ENCODE assay signal across 8 cellular contexts in the genomic region with DNA sequence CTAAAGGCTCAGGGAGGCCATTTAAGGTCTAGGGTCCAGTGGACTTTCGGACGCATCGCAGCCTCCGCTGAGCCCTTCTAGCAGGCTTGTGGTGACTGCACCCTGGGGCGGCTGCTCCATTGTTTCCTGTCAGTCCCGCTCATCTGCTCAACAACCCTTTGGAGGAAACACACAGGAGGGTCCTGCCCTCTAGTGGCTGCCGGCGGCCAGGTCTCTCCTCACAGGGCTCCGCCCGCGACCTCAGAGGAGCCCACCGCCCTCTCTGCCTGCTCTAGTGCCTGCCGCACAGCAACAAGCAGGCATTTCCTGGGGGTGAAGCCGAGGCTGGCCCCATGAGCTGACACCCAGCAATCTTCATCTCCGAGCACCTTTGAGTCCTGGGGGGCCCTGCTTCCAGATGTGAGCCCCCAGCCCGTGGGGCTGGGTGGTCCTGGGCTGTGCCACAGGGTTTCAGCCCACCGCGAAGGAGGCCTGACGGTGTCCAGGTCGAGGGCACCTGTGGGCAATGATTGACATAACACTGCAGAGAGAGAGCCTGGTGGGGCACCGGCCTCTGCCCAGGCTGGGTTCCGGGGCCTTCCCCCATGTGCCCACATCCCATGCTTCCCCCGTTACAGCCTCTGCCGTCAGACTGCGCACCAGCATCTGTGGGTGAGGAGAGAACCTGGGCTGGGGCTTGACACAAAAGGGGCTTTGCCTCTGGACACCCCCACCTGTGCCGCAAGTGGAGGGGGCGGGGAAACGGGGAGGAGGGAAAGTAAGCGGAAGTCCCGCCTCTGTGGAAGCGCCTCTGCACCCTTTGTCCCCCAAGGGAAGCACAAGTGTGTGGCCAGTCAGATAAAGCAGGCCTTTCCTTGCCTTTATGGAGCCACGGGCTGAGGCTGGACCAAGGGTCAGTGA. TPM values are rescaled to one million over a fixed set of nuclear protein-coding genes. Genes with fewer than 3 reads are reported as not detected.
DNase-seq lines count a peak whose midpoint lies in the region; ATAC-seq and TF ChIP-seq lines count a peak whose summit lies in the region.

No MANE protein-coding gene starts in this region.

- H3K36me3 ChIP-seq in BE2C = no peaks in the 10 kb centered on the region
- H3K36me3 ChIP-seq in duodenal mucosa (ENCODE audit: control insufficient read depth in 1 of 2, insufficient read depth in 2 of 2, low read length in 2 of 2) = no peaks in the 10 kb centered on the region
- H3K36me3 ChIP-seq in lung (ENCODE audit: control insufficient read depth in 2 of 2, insufficient read depth in 2 of 2, low read length in 2 of 2) = peaks cover 0 to 2% of the 10 kb centered on the region in 2 donors

- WGBS in lung, 2 donors = 3 to 4% methylated on average over 32 of the region's 32 CpGs

- H3K9me3 ChIP-seq in BE2C = no peaks in the 10 kb centered on the region
- no peaks in the 10 kb centered on the region for H3K9me3 ChIP-seq in duodenal mucosa (ENCODE audit: control insufficient read depth in 1 of 2, low read length in 2 of 2)
- no peaks in the 10 kb centered on the region for H3K9me3 ChIP-seq in lung (ENCODE audit: control insufficient read depth in 2 of 2, insufficient read depth in 1 of 2, low read length in 1 of 2)

- DNase-seq in BE2C (peak; percentile 84), NCI-H748 (lab: John Stamatoyannopoulos, UW; ENCODE audit: unreplicated experiment) (peak; percentile 79), lung (ENCODE audit: low spot score) (peak; percentile 81)
- peak; percentile 71 to 74 for DNase-seq in activated CD4-positive, alpha-beta T cell treated with anti-CD3 and anti-CD28 coated beads, Interleukin-2, amount 50 U/mL, for 24 hours (ENCODE audit: low read depth in 1 of 2, low spot score in 1 of 2)
- DNase-seq in stimulated activated CD4-positive, alpha-beta T cell treated with anti-CD3 and anti-CD28 coated beads, TNF-alpha, amount 100 ng/mL, for 24 hours (ENCODE audit: low read depth in 3 of 3) = peak; percentile 66 to 89 (median 68)

- H3K27ac ChIP-seq in duodenal mucosa (ENCODE audit: low read depth, low read length) (no peak overlapping the region), lung (ENCODE audit: low read depth in 1 of 2, low read length in 1 of 2) (peak overlapping the region; percentile 38 to 49)

- peak; percentile 75 for TF ChIP-seq CTCF in BE2C (IDR thresholded peaks at IDR 0.05; ENCODE audit: low read depth, low read length)
- TF ChIP-seq CTCF in lung (IDR thresholded peaks at IDR 0.05; ENCODE audit: control extremely low read depth, extremely low read depth) = peak; percentile 72

- H3K4me3 ChIP-seq in BE2C (ENCODE audit: low read depth, low read length) (peak overlapping the region; percentile 28; the same call in 1 of the 2 replicates), duodenal mucosa (ENCODE audit: low read depth in 1 of 2, low read length in 2 of 2) (peak overlapping the region; percentile 85 to 87), lung (peak overlapping the region; percentile 43)

- peaks cover 4% of the 10 kb centered on the region; the same call in 1 of the 2 replicates for H3K4me1 ChIP-seq in BE2C
- H3K4me1 ChIP-seq in duodenal mucosa (ENCODE audit: control insufficient read depth in 1 of 2, insufficient read depth in 2 of 2, low read length in 2 of 2) = peaks cover 10 to 15% of the 10 kb centered on the region in 2 donors
- no peaks in the 10 kb centered on the region for H3K4me1 ChIP-seq in lung (ENCODE audit: control insufficient read depth in 2 of 2, insufficient read depth in 2 of 2, low read length in 2 of 2)

- ATAC-seq in GM19025 (IDR thresholded peaks at IDR 0.05; ENCODE audit: low read depth, unreplicated experiment) = peak; percentile 83
- ATAC-seq in HG03280 (IDR thresholded peaks at IDR 0.05; ENCODE audit: unreplicated experiment) = peak; percentile 86
- peak; percentile 95 for ATAC-seq in lung (ENCODE audit: insufficient read depth, low FRiP score)

- no peaks in the 10 kb centered on the region for H3K27me3 ChIP-seq in BE2C
- no peaks in the 10 kb centered on the region for H3K27me3 ChIP-seq in duodenal mucosa (ENCODE audit: control insufficient read depth in 1 of 2, insufficient read depth in 2 of 2, low read length in 2 of 2)
- no peaks in the 10 kb centered on the region for H3K27me3 ChIP-seq in lung (ENCODE audit: control insufficient read depth, insufficient read depth)

- peak overlapping the region; percentile 67 to 69 for H3K9ac ChIP-seq in duodenal mucosa (ENCODE audit: low read depth in 1 of 2, low read length in 2 of 2)

RNA-seq across cellular contexts. Expression of gene SFMBT1, which starts 27.0 kb away (rescaled TPM):
- 1.6 TPM for polyA plus RNA-seq in BE2C (2012; ENCODE audit: insufficient read depth, insufficient read length, low read depth)
- 10 to 100 TPM; 15.5 to 19.2 TPM for total RNA-seq in lung
- polyA plus RNA-seq in lung = 1 to 10 TPM; 3.4 to 4.0 TPM

RNA-seq across cellular contexts. Expression of gene RFT1, which starts 57.3 kb away (rescaled TPM):
- 14.9 TPM for polyA plus RNA-seq in BE2C (2012; ENCODE audit: insufficient read depth, insufficient read length, low read depth)
- 10 to 100 TPM; 21.3 to 23.1 TPM for total RNA-seq in lung
- 10 to 100 TPM; 10.8 to 22.0 TPM for polyA plus RNA-seq in lung

Comparison
In these comparisons a context has a peak if more than half of its experiments do, and no peak if none do; other contexts are left out.
1. H3K4me3 ChIP-seq: peak in every context shown above with its lines; median percentile 86 in duodenal mucosa; 43 in lung; 28 in BE2C.